In genomic region chr15:68526269-68526668, GRCh38 we compare ENCODE assay signal across 12 cellular contexts. TPM values are rescaled to one million over a fixed set of nuclear protein-coding genes. Genes with fewer than 3 reads are reported as not detected.
DNase-seq lines count a peak whose midpoint lies in the region; ATAC-seq and TF ChIP-seq lines count a peak whose summit lies in the region.
"Had no signal": no experiment of that assay in that cellular context is flagged by ENCODE, and none has a peak within 500 bp of the region (broad histone marks: within the 10 kb centered on the region; RNA-seq: fewer than 3 reads in every experiment).

No MANE protein-coding gene starts in this region.

- H3K14ac ChIP-seq in mesenchymal stem cell (ENCODE audit: low read length in 2 of 2) = no peak overlapping the region
- no peak overlapping the region for H3K14ac ChIP-seq in neuronal stem cell (ENCODE audit: low read length)

- peaks cover 5 to 16% (median 10%) of the 10 kb centered on the region in 4 donors for H3K4me1 Mint-ChIP-seq in CD4-positive, alpha-beta memory T cell

- H3K36me3 Mint-ChIP-seq in CD4-positive, alpha-beta memory T cell = no peaks in the 10 kb centered on the region

- no peak overlapping the region for H3K4me3 Mint-ChIP-seq in CD4-positive, alpha-beta memory T cell
- H3K4me3 Mint-ChIP-seq: central memory CD8-positive, alpha-beta T cell had no signal

- H3K4me1 ChIP-seq in RWPE2 (ENCODE audit: insufficient read depth, poor library complexity, severe bottlenecking) (peaks cover 8% of the 10 kb centered on the region), mesenchymal stem cell (ENCODE audit: control insufficient read depth, insufficient read depth, low read depth, low read length) (no peaks in the 10 kb centered on the region), neuronal stem cell (ENCODE audit: control insufficient read depth in 2 of 2, insufficient read depth in 1 of 2, low read depth in 1 of 2, low read length in 2 of 2) (no peaks in the 10 kb centered on the region)
- H3K4me1 ChIP-seq in CD4-positive, alpha-beta memory T cell (ENCODE audit: insufficient read depth, low read length) = peaks cover 10% of the 10 kb centered on the region

- intact Hi-C loops in CD4-positive, alpha-beta memory T cell (cut with micrococcal nuclease) = no loop called here

- H3K23ac ChIP-seq in mesenchymal stem cell (ENCODE audit: low read length in 2 of 2) (no peak overlapping the region), neuronal stem cell (ENCODE audit: low read depth, low read length, poor library complexity) (no peak overlapping the region)

- peak; percentile 80 for ATAC-seq in RWPE2 (ENCODE audit: low read depth)

- POLR2A ChIA-PET in CD4-positive, alpha-beta memory T cell (lab: Charles Lee; ENCODE audit: partially characterized antibody) = no interaction called here

- CTCF ChIA-PET in CD4-positive, alpha-beta memory T cell (lab: Charles Lee; ENCODE audit: partially characterized antibody) = interaction anchor here (0.8 to 1.2 kb wide), 2 partner anchors 24 to 349 kb away, joined by 3 to 5 read pairs; no protein-coding TSS in a partner anchor

- no peak overlapping the region for H4K8ac ChIP-seq in mesenchymal stem cell (ENCODE audit: low read length)
- H4K8ac ChIP-seq in neuronal stem cell (ENCODE audit: low read depth, low read length) = no peak overlapping the region

- H2AFZ ChIP-seq in mesenchymal stem cell (ENCODE audit: low read depth, low read length) (no peak overlapping the region), neuronal stem cell (ENCODE audit: low read length) (no peak overlapping the region)

- H3K9ac ChIP-seq in mesenchymal stem cell (ENCODE audit: low read length) (no peak overlapping the region), neuronal stem cell (ENCODE audit: low read depth, low read length, poor library complexity) (no peak overlapping the region)

- no peak overlapping the region for H3K4me2 ChIP-seq in mesenchymal stem cell (ENCODE audit: low read length, poor library complexity, severe bottlenecking)
- no peak overlapping the region for H3K4me2 ChIP-seq in neuronal stem cell (ENCODE audit: insufficient read depth, low read length, poor library complexity, severe bottlenecking)

- H3K36me3 ChIP-seq in RWPE2 (ENCODE audit: low read depth) (no peaks in the 10 kb centered on the region), mesenchymal stem cell (ENCODE audit: control insufficient read depth in 1 of 2, insufficient read depth in 2 of 2, low read depth in 1 of 2, low read length in 2 of 2) (no peaks in the 10 kb centered on the region), neuronal stem cell (replicated peaks in 1 of 2; ENCODE audit: control insufficient read depth in 2 of 2, insufficient read depth in 2 of 2, low read length in 2 of 2) (no peaks in the 10 kb centered on the region)
- H3K36me3 ChIP-seq in CD4-positive, alpha-beta memory T cell (ENCODE audit: insufficient read depth, low read length) = no peaks in the 10 kb centered on the region

- no peak overlapping the region for H2BK12ac ChIP-seq in mesenchymal stem cell (ENCODE audit: low read length in 2 of 2)
- no peak overlapping the region for H2BK12ac ChIP-seq in neuronal stem cell (ENCODE audit: low read length)

- H4K91ac ChIP-seq in mesenchymal stem cell (ENCODE audit: low read length) (no peak overlapping the region), neuronal stem cell (ENCODE audit: low read depth, low read length, poor library complexity) (no peak overlapping the region)

- peaks cover 7% of the 10 kb centered on the region for H3K27me3 ChIP-seq in RWPE2 (ENCODE audit: insufficient read depth, poor library complexity, severe bottlenecking)
- no peaks in the 10 kb centered on the region for H3K27me3 ChIP-seq in mesenchymal stem cell (ENCODE audit: control insufficient read depth in 1 of 2, insufficient read depth in 1 of 2, low read length in 2 of 2)
- peaks cover 3% of the 10 kb centered on the region for H3K27me3 ChIP-seq in CD4-positive, alpha-beta memory T cell (ENCODE audit: insufficient read depth, low read length)
- peaks cover 0 to 9% (median 0%) of the 10 kb centered on the region in 3 experiments for H3K27me3 ChIP-seq in neuronal stem cell (ENCODE audit: control insufficient read depth in 3 of 3, insufficient read depth in 3 of 3, low read depth in 1 of 3, low read length in 3 of 3)

- H3K18ac ChIP-seq in mesenchymal stem cell (ENCODE audit: low read depth in 1 of 2, low read length in 2 of 2) (no peak overlapping the region), neuronal stem cell (ENCODE audit: low read length) (no peak overlapping the region)

- peak; percentile 48 for DNase-seq in GM13976 (ENCODE audit: low spot score)
- DNase-seq in H4 (ENCODE audit: low spot score) = peak; percentile 61
- DNase-seq in RWPE2 (ENCODE audit: low spot score) = no peak
- peak; percentile 54 for DNase-seq in myocyte (ENCODE audit: low read depth)
- DNase-seq in mesenchymal stem cell = no peak
- DNase-seq in NCI-H2081 (lab: John Stamatoyannopoulos, UW) = no peak
- DNase-seq in CD4-positive, alpha-beta memory T cell = no peak
- no peak for DNase-seq in neuronal stem cell (ENCODE audit: low spot score)
- DNase-seq: SIG-M5, small intestine had no signal

- peaks cover 10 to 11% of the 10 kb centered on the region in 2 donors for H3K27me3 Mint-ChIP-seq in CD4-positive, alpha-beta memory T cell

- H2BK15ac ChIP-seq in mesenchymal stem cell (ENCODE audit: low read depth, poor library complexity, severe bottlenecking) (no peak overlapping the region), neuronal stem cell (ENCODE audit: low read length) (no peak overlapping the region)

- H3K4me3 ChIP-seq in RWPE2 (ENCODE audit: severe bottlenecking) (no peak overlapping the region), mesenchymal stem cell (ENCODE audit: insufficient read depth in 1 of 2, low read depth in 1 of 2, low read length in 2 of 2) (no peak overlapping the region), neuronal stem cell (ENCODE audit: low read length in 2 of 2) (no peak overlapping the region)
- H3K4me3 ChIP-seq in CD4-positive, alpha-beta memory T cell (ENCODE audit: low read length in 2 of 2) = no peak overlapping the region

- no peak overlapping the region for H2BK5ac ChIP-seq in mesenchymal stem cell (ENCODE audit: low read depth, low read length, poor library complexity, severe bottlenecking)
- H2BK5ac ChIP-seq in neuronal stem cell (ENCODE audit: low read length) = no peak overlapping the region

- no peak overlapping the region for H3K27ac Mint-ChIP-seq in CD4-positive, alpha-beta memory T cell

- TF ChIP-seq CTCF in GM13976 (IDR thresholded peaks at IDR 0.05; ENCODE audit: borderline replicate concordance, control extremely low read depth, extremely low read depth, insufficient read depth, missing control alignments) (no peak), RWPE2 (IDR thresholded peaks at IDR 0.05; ENCODE audit: poor library complexity, severe bottlenecking) (no peak)

- H3K9me3 ChIP-seq in RWPE2 (ENCODE audit: severe bottlenecking) (peaks cover 5% of the 10 kb centered on the region), mesenchymal stem cell (ENCODE audit: control insufficient read depth, low read length) (peaks cover 5% of the 10 kb centered on the region), neuronal stem cell (replicated peaks in 1 of 2; ENCODE audit: control insufficient read depth in 2 of 2, insufficient read depth in 1 of 2, low read depth in 1 of 2, low read length in 2 of 2) (no peaks in the 10 kb centered on the region)
- no peaks in the 10 kb centered on the region for H3K9me3 ChIP-seq in CD4-positive, alpha-beta memory T cell (ENCODE audit: control insufficient read depth in 1 of 2, low read length in 2 of 2)

- no peak overlapping the region for H3K27ac ChIP-seq in RWPE2 (ENCODE audit: poor library complexity, severe bottlenecking)
- H3K27ac ChIP-seq in mesenchymal stem cell (ENCODE audit: low read length, poor library complexity, severe bottlenecking) = no peak overlapping the region
- no peak overlapping the region for H3K27ac ChIP-seq in CD4-positive, alpha-beta memory T cell (ENCODE audit: low read depth, low read length)
- H3K27ac ChIP-seq in neuronal stem cell (replicated peaks; ENCODE audit: low read length) = no peak overlapping the region

- H3K4ac ChIP-seq in mesenchymal stem cell (ENCODE audit: low read depth in 1 of 2, low read length in 2 of 2) (no peak overlapping the region), neuronal stem cell (ENCODE audit: low read length) (no peak overlapping the region)

- H2BK120ac ChIP-seq in mesenchymal stem cell (ENCODE audit: low read depth, low read length) (no peak overlapping the region), neuronal stem cell (ENCODE audit: low read depth, low read length) (no peak overlapping the region)

- H3K9me3 Mint-ChIP-seq in CD4-positive, alpha-beta memory T cell = peaks cover 0 to 11% (median 6%) of the 10 kb centered on the region in 8 donors

- in situ Hi-C loops in GM13976 (cut with MboI; ENCODE audit: low sequenced_read_pairs, unreplicated experiment) = loop anchor here (25.0 kb wide), 1 partner anchor 214 kb away; no protein-coding TSS in a partner anchor

- no peaks in the 10 kb centered on the region for H3K79me1 ChIP-seq in mesenchymal stem cell (replicated peaks; ENCODE audit: low read length, poor library complexity, severe bottlenecking)
- H3K79me1 ChIP-seq in neuronal stem cell (ENCODE audit: low read depth, low read length) = no peaks in the 10 kb centered on the region

- H2AK5ac ChIP-seq in mesenchymal stem cell (ENCODE audit: low read length, severe bottlenecking) = no peak overlapping the region
- H2AK5ac ChIP-seq in neuronal stem cell (ENCODE audit: low read depth, low read length) = no peak overlapping the region

RNA-seq across cellular contexts. Expression of gene CORO2B, which starts 52.5 kb away (rescaled TPM):
- 0.33 and 0.64 TPM in 2 replicates for total RNA-seq in H4 (2014; rRNA removed; shearing (Covaris generic))
- total RNA-seq in myocyte = 1.7 and 3.2 TPM in 2 replicates
- 33.3 TPM for polyA plus RNA-seq in myocyte (2012)
- 6.0 TPM for polyA plus RNA-seq in mesenchymal stem cell (2013, experiment 1 of 2)
- polyA plus RNA-seq in mesenchymal stem cell (2013, experiment 2 of 2) = 6.3 TPM
- total RNA-seq in CD4-positive, alpha-beta memory T cell = not detected
- polyA plus RNA-seq in CD4-positive, alpha-beta memory T cell = not detected
- 6.9 TPM for polyA plus RNA-seq in neuronal stem cell (2013, experiment 1 of 2)
- 6.8 TPM for polyA plus RNA-seq in neuronal stem cell (2013, experiment 2 of 2)
- total RNA-seq: HT-29 had no signal

Comparison
In these comparisons a context has a peak if more than half of its experiments do, and no peak if none do; other contexts are left out.
1. DNase-seq: peak in GM13976 (single experiment), H4 (single experiment) and myocyte (single experiment); none in RWPE2 (single experiment), mesenchymal stem cell (single experiment), NCI-H2081 (0 of 2), CD4-positive, alpha-beta memory T cell (0 of 5) and neuronal stem cell (single experiment).